12 cellular contexts compared by ENCODE assay signal in genomic region chr2:8409461-8410260, GRCh38.
DNase-seq lines count a peak whose midpoint lies in the region; ATAC-seq, FAIRE-seq and TF ChIP-seq lines count a peak whose summit lies in the region.
"Had no signal": no experiment of that assay in that cellular context is flagged by ENCODE, and none has a peak within 500 bp of the region (broad histone marks: within the 10 kb centered on the region; RNA-seq: fewer than 3 reads in every experiment).

No MANE protein-coding gene starts in this region.

- H3K4me1 Mint-ChIP-seq in activated CD4-positive, alpha-beta T cell treated with anti-CD3 and anti-CD28 coated beads, Interleukin-2, amount 10 ng/mL, durations not matched to agents 24 days and 14 days = peaks cover 26% of the 10 kb centered on the region
- peaks cover 18% of the 10 kb centered on the region for H3K4me1 Mint-ChIP-seq in activated CD4-positive, alpha-beta T cell treated with anti-CD3 and anti-CD28 coated beads, Interleukin-2, amount 10 ng/mL, durations not matched to agents 7 days and 5 days

- peaks cover under 1% of the 10 kb centered on the region for H3K9me3 Mint-ChIP-seq in activated CD4-positive, alpha-beta T cell treated with anti-CD3 and anti-CD28 coated beads, Interleukin-2, amount 10 ng/mL, durations not matched to agents 24 days and 14 days
- H3K9me3 Mint-ChIP-seq in activated CD4-positive, alpha-beta T cell treated with anti-CD3 and anti-CD28 coated beads, Interleukin-2, amount 10 ng/mL, durations not matched to agents 7 days and 5 days = peaks cover under 1% of the 10 kb centered on the region

- WGBS in GM12878 (ENCODE audit: insufficient coverage, insufficient replicate concordance, low lambda C conversion rate, missing lambda C conversion rate) = 51% methylated on average over 5 of the region's 5 CpGs
- 98% methylated on average over 5 of the region's 5 CpGs for WGBS in smooth muscle cell (ENCODE audit: low lambda C conversion rate)

- H3K27ac Mint-ChIP-seq in activated CD4-positive, alpha-beta T cell treated with anti-CD3 and anti-CD28 coated beads, Interleukin-2, amount 10 ng/mL, durations not matched to agents 24 days and 14 days = peak overlapping the region; percentile 85
- no peak overlapping the region for H3K27ac Mint-ChIP-seq in activated CD4-positive, alpha-beta T cell treated with anti-CD3 and anti-CD28 coated beads, Interleukin-2, amount 10 ng/mL, durations not matched to agents 7 days and 5 days

- FAIRE-seq in GM12878 (lab: Jason Lieb, UNC) = peak; percentile 88

- no peaks in the 10 kb centered on the region for H3K36me3 ChIP-seq in KMS-11 (ENCODE audit: insufficient read depth)
- H3K36me3 ChIP-seq in GM12878 (ENCODE audit: control insufficient read depth in 2 of 2, insufficient read depth in 2 of 2, low read length in 1 of 2) = no peaks in the 10 kb centered on the region
- no peaks in the 10 kb centered on the region for H3K36me3 ChIP-seq in smooth muscle cell (ENCODE audit: low read depth)
- no peaks in the 10 kb centered on the region for H3K36me3 ChIP-seq in WERI-Rb-1
- H3K36me3 ChIP-seq: spleen, tibial nerve had no signal

- in situ Hi-C loops in GM12878 (cut with MboI) = loop anchor here (5.0 kb wide), 1 partner anchor 133 kb away; no protein-coding TSS in a partner anchor

- DNase-seq in activated CD4-positive, alpha-beta T cell treated with anti-CD3 and anti-CD28 coated beads, Interleukin-2, amount 10 ng/mL, durations not matched to agents 24 days and 14 days = no peak
- no peak for DNase-seq in activated CD4-positive, alpha-beta T cell treated with anti-CD3 and anti-CD28 coated beads, Interleukin-2, amount 10 ng/mL, durations not matched to agents 7 days and 5 days
- DNase-seq in GM12878 (ENCODE audit: low read depth, low spot score) (no peak), omental fat pad (ENCODE audit: low spot score) (no peak), retina (no peak), smooth muscle cell (lab: John Stamatoyannopoulos, UW; ENCODE audit: unreplicated experiment) (no peak), WERI-Rb-1 (no peak)
- DNase-seq: mesendoderm, NCI-H2081 treated with DMSO at 0.1 percent for 48 hours, spleen had no signal

- H3K36me3 Mint-ChIP-seq in activated CD4-positive, alpha-beta T cell treated with anti-CD3 and anti-CD28 coated beads, Interleukin-2, amount 10 ng/mL, durations not matched to agents 24 days and 14 days (ENCODE audit: low read depth) = no peaks in the 10 kb centered on the region
- H3K36me3 Mint-ChIP-seq in activated CD4-positive, alpha-beta T cell treated with anti-CD3 and anti-CD28 coated beads, Interleukin-2, amount 10 ng/mL, durations not matched to agents 7 days and 5 days (ENCODE audit: low read depth) = no peaks in the 10 kb centered on the region

- peaks cover 24% of the 10 kb centered on the region for H3K4me1 ChIP-seq in KMS-11 (ENCODE audit: low read depth, poor library complexity, severe bottlenecking)
- H3K4me1 ChIP-seq in GM12878 (ENCODE audit: control insufficient read depth, insufficient read depth, low read length) = peaks cover 33% of the 10 kb centered on the region
- peaks cover 8% of the 10 kb centered on the region for H3K4me1 ChIP-seq in smooth muscle cell (ENCODE audit: low read depth)

- peak overlapping the region; percentile 50; the same call in 1 of the 2 replicates for H3K27ac ChIP-seq in KMS-11
- peak overlapping the region; percentile 80 for H3K27ac ChIP-seq in GM12878 (ENCODE audit: control insufficient read depth, insufficient read depth)
- H3K27ac ChIP-seq in smooth muscle cell (ENCODE audit: low read depth) = no peak overlapping the region
- H3K27ac ChIP-seq in WERI-Rb-1 = no peak overlapping the region
- H3K27ac ChIP-seq: tibial nerve had no signal

- intact Hi-C loops in activated CD4-positive, alpha-beta T cell treated with anti-CD3 and anti-CD28 coated beads, Interleukin-2, amount 10 ng/mL, durations not matched to agents 24 days and 14 days (cut with micrococcal nuclease) = loop anchor here (1.0 to 5.0 kb wide), 13 partner anchors 48 to 973 kb away; no protein-coding TSS in a partner anchor
- intact Hi-C loops in GM12878 (cut with micrococcal nuclease; ENCODE audit: unreplicated experiment) = loop anchor here (1.0 to 5.0 kb wide), 13 partner anchors 68 to 983 kb away; no protein-coding TSS in a partner anchor

- TF ChIP-seq CTCF in KMS-11 (conservative IDR thresholded peaks at IDR 0.05; ENCODE audit: low read depth, low read length) (no peak), GM12878 (IDR thresholded peaks at IDR 0.05 in 2 of 3, conservative IDR thresholded peaks at IDR 0.05 in 1 of 3; ENCODE audit: control insufficient read depth in 2 of 3, extremely low read depth in 1 of 3, insufficient read depth in 1 of 3, low read depth in 3 of 3, low read length in 3 of 3) (no peak), omental fat pad (IDR thresholded peaks at IDR 0.05) (no peak), smooth muscle cell (IDR thresholded peaks at IDR 0.05; ENCODE audit: borderline replicate concordance, insufficient read depth, poor library complexity, severe bottlenecking) (no peak), WERI-Rb-1 (IDR thresholded peaks at IDR 0.05; ENCODE audit: low read depth, low read length) (no peak)

- peaks cover 3% of the 10 kb centered on the region for H3F3A ChIP-seq in smooth muscle cell (ENCODE audit: low read depth)

- no peak for TF ChIP-seq POLR2A in GM12878 (IDR thresholded peaks at IDR 0.05; ENCODE audit: low read depth, low read length)

- RAD21 ChIA-PET in GM12878 (lab: Charles Lee; ENCODE audit: unreplicated experiment) = interaction anchor here (0.7 to 8.0 kb wide), 29 partner anchors 9 to 982 kb away, joined by 3 to 138 read pairs (median 8); partner anchors contain the start of gene ID2

- SMC1A ChIA-PET in GM12878 (lab: Charles Lee; ENCODE audit: uncharacterized antibody, unreplicated experiment) = interaction anchor here (0.8 to 20.6 kb wide), 34 partner anchors 10 to 982 kb away, joined by 3 to 352 read pairs (median 5); partner anchors contain the start of gene ID2

- H3K27me3 ChIP-seq in KMS-11 (ENCODE audit: insufficient read depth, low read depth) (no peaks in the 10 kb centered on the region; the same call in 1 of the 2 replicates), GM12878 (replicated peaks in 1 of 2; ENCODE audit: control insufficient read depth in 2 of 2, insufficient read depth in 2 of 2, low read length in 1 of 2) (no peaks in the 10 kb centered on the region), smooth muscle cell (ENCODE audit: low read depth) (no peaks in the 10 kb centered on the region), WERI-Rb-1 (ENCODE audit: insufficient read depth, low read depth, severe bottlenecking) (no peaks in the 10 kb centered on the region)
- H3K27me3 ChIP-seq: spleen, tibial nerve had no signal

- H3K9ac ChIP-seq in KMS-11 (peak overlapping the region; percentile 17; the same call in 1 of the 2 replicates), GM12878 (ENCODE audit: control insufficient read depth, insufficient read depth, low read length) (peak overlapping the region; percentile 7), smooth muscle cell (ENCODE audit: low read depth) (no peak overlapping the region)

- POLR2A ChIA-PET in activated CD4-positive, alpha-beta T cell treated with anti-CD3 and anti-CD28 coated beads, Interleukin-2, amount 10 ng/mL, durations not matched to agents 7 days and 5 days (lab: Charles Lee) = interaction anchor here (0.6 kb wide), 1 partner anchor 703 kb away, joined by 3 read pairs; no protein-coding TSS in a partner anchor
- POLR2A ChIA-PET in GM12878 (lab: Charles Lee) = interaction anchor here (0.7 to 7.3 kb wide), 13 partner anchors 9 to 272 kb away, joined by 3 to 70 read pairs (median 5); partner anchors contain the start of gene ID2

- BruUV-seq in GM12878 (replicated peaks; lab: Mats Ljungman, UMichigan) = TSS peak; percentile 96

- TF ChIP-seq EP300 in GM12878 (IDR thresholded peaks at IDR 0.05; ENCODE audit: borderline replicate concordance in 1 of 2, control insufficient read depth in 1 of 2, low read depth in 2 of 2, low read length in 2 of 2) = no peak; a peak in 1 of 4 replicates

- TF ChIP-seq RAD21 in GM12878 (IDR thresholded peaks at IDR 0.05; ENCODE audit: insufficient read depth, low read depth, low read length) = no peak

- H3K9me3 ChIP-seq in GM12878 (replicated peaks; ENCODE audit: control insufficient read depth, insufficient read depth, low read length) (peaks cover 3% of the 10 kb centered on the region), smooth muscle cell (replicated peaks; ENCODE audit: low read depth) (no peaks in the 10 kb centered on the region), WERI-Rb-1 (ENCODE audit: severe bottlenecking) (no peaks in the 10 kb centered on the region)
- H3K9me3 ChIP-seq: spleen, tibial nerve had no signal

- H3K4me2 ChIP-seq in KMS-11 = peak overlapping the region; percentile 65
- H3K4me2 ChIP-seq in GM12878 (ENCODE audit: control insufficient read depth, insufficient read depth) = peak overlapping the region; percentile 56
- H3K4me2 ChIP-seq in smooth muscle cell = no peak overlapping the region

- H2AFZ ChIP-seq in KMS-11 (ENCODE audit: low read depth) = no peak overlapping the region
- no peak overlapping the region for H2AFZ ChIP-seq in GM12878 (ENCODE audit: control insufficient read depth, low read depth, low read length)
- H2AFZ ChIP-seq in smooth muscle cell (ENCODE audit: low read depth) = no peak overlapping the region

- H3K79me2 ChIP-seq in KMS-11 (ENCODE audit: insufficient read depth, low read depth) = no peaks in the 10 kb centered on the region
- H3K79me2 ChIP-seq in GM12878 (ENCODE audit: control insufficient read depth, insufficient read depth, low read length) = no peaks in the 10 kb centered on the region
- no peaks in the 10 kb centered on the region for H3K79me2 ChIP-seq in smooth muscle cell (ENCODE audit: low read depth)

- no peak overlapping the region for H3K4me3 ChIP-seq in KMS-11 (IDR thresholded peaks at IDR 0.05; ENCODE audit: insufficient read depth, low read depth, low read length)
- H3K4me3 ChIP-seq in GM12878 = no peak overlapping the region
- H3K4me3 ChIP-seq in smooth muscle cell = no peak overlapping the region
- no peak overlapping the region for H3K4me3 ChIP-seq in WERI-Rb-1 (ENCODE audit: low read depth, low read length)
- H3K4me3 ChIP-seq: spleen, tibial nerve had no signal

- ATAC-seq in GM12878 (peak; percentile 19), omental fat pad (ENCODE audit: low FRiP score) (peak; percentile 52)

- H4K20me1 ChIP-seq in KMS-11 (ENCODE audit: insufficient read depth) = no peaks in the 10 kb centered on the region
- H4K20me1 ChIP-seq in GM12878 (ENCODE audit: control insufficient read depth, insufficient read depth) = no peaks in the 10 kb centered on the region; the same call in 1 of the 2 replicates
- no peaks in the 10 kb centered on the region for H4K20me1 ChIP-seq in smooth muscle cell (ENCODE audit: low read depth)

- CTCF ChIA-PET in activated CD4-positive, alpha-beta T cell treated with anti-CD3 and anti-CD28 coated beads, Interleukin-2, amount 10 ng/mL, durations not matched to agents 7 days and 5 days (lab: Charles Lee) = no interaction called here
- CTCF ChIA-PET in GM12878 (lab: Yijun Ruan, JAX) = interaction anchor here (0.9 to 3.5 kb wide), 15 partner anchors 9 to 349 kb away, joined by 3 to 18 read pairs (median 4); no protein-coding TSS in a partner anchor

- peaks cover 2% of the 10 kb centered on the region for H3K27me3 Mint-ChIP-seq in activated CD4-positive, alpha-beta T cell treated with anti-CD3 and anti-CD28 coated beads, Interleukin-2, amount 10 ng/mL, durations not matched to agents 24 days and 14 days
- H3K27me3 Mint-ChIP-seq in activated CD4-positive, alpha-beta T cell treated with anti-CD3 and anti-CD28 coated beads, Interleukin-2, amount 10 ng/mL, durations not matched to agents 7 days and 5 days = no peaks in the 10 kb centered on the region

- peak overlapping the region; percentile 11 for H3K4me3 Mint-ChIP-seq in activated CD4-positive, alpha-beta T cell treated with anti-CD3 and anti-CD28 coated beads, Interleukin-2, amount 10 ng/mL, durations not matched to agents 24 days and 14 days
- no peak overlapping the region for H3K4me3 Mint-ChIP-seq in activated CD4-positive, alpha-beta T cell treated with anti-CD3 and anti-CD28 coated beads, Interleukin-2, amount 10 ng/mL, durations not matched to agents 7 days and 5 days

Comparison
In these comparisons a context has a peak if more than half of its experiments do, and no peak if none do; other contexts are left out.
1. H3K27ac ChIP-seq: peak in KMS-11 (single experiment) and GM12878 (single experiment); none in smooth muscle cell (single experiment) and WERI-Rb-1 (single experiment).